In the genomic region with DNA sequence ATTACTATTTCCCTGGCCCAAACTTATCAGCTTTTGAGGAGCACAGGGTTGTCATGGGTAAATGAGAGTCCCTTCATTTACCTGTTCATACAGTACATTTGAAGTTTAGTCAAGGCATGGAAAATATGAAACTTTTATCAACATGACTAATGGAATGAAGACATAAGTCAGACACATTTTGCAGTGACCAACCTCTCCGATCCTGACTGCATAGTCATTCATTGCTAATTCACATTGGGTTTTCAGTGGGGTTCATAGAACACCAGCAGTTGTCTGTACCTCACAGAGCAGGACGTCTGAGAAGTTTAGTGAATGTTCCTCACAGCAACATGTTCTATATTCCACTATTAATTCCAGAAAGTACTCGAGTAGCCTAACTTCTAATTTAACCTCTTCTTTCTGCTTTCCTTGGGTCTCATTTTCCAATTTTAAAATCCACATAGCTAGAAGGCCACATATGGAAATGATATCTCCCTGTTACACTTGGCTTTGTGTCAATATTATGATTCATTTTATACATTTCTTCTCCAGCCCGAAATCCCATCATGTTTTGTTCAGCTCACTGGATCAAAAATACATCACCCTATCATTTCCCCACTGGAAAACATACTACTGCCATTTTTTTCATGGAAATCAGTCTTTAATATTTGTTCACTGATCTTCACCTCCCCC, we compare ENCODE assay signal across 16 cellular contexts.
DNase-seq lines count a peak whose midpoint lies in the region; ATAC-seq and TF ChIP-seq lines count a peak whose summit lies in the region.
"Had no signal": no experiment of that assay in that cellular context is flagged by ENCODE, and none has a peak within 500 bp of the region (broad histone marks: within the 10 kb centered on the region; RNA-seq: fewer than 3 reads in every experiment).

No MANE protein-coding gene starts in this region.

- H3K27me3 ChIP-seq in foreskin keratinocyte, result no peaks in the 10 kb centered on the region
- H3K27me3 ChIP-seq: BLaER1 treated with 17β-estradiol and CSF1 and Interleukin-3, amounts not matched to agents 10 nM and 100 nM had no signal

- no peak overlapping the region for H3K4me3 ChIP-seq in skeletal muscle cell (ENCODE audit: low read depth, low read length)
- H3K4me3 ChIP-seq: BLaER1 treated with 17β-estradiol and CSF1 and Interleukin-3, amounts not matched to agents 10 nM and 100 nM; coronary artery had no signal

- no peaks in the 10 kb centered on the region for H3K4me1 ChIP-seq in foreskin keratinocyte
- H3K4me1 ChIP-seq: BLaER1 treated with 17β-estradiol and CSF1 and Interleukin-3, amounts not matched to agents 10 nM and 100 nM had no signal

- in situ Hi-C loops in KBM-7 (cut with MboI; ENCODE audit: low pct_unique_long_range_greater_than_20kb, low sequenced_read_pairs), result no loop called here

- no peak overlapping the region for H3K27ac ChIP-seq in foreskin keratinocyte
- H3K27ac ChIP-seq: BLaER1 treated with 17β-estradiol and CSF1 and Interleukin-3, amounts not matched to agents 10 nM and 100 nM; coronary artery; HL-60; KMS-11 had no signal

- ATAC-seq in SK-N-SH treated with all-trans-retinoic acid at 6 μM for 48 hours (peak; percentile 76), foreskin keratinocyte (no peak)
- ATAC-seq: activated T-helper 17 cell treated with anti-CD3 and anti-CD28 coated beads, Interleukin-2, amount 50 U/mL, for 72 hours had no signal

- no peak for TF ChIP-seq CTCF in foreskin keratinocyte (conservative IDR thresholded peaks at IDR 0.05)

- DNase-seq in EL, result peak; percentile 77
- peak; percentile 75 for DNase-seq in fibroblast of gingiva (ENCODE audit: low read depth)
- peak; percentile 43 for DNase-seq in skeletal muscle cell (ENCODE audit: low read depth)
- DNase-seq in H4 (ENCODE audit: low spot score), result no peak
- no peak for DNase-seq in KBM-7
- no peak for DNase-seq in foreskin keratinocyte
- DNase-seq: activated CD4-positive, CD25-positive, alpha-beta regulatory T cell treated with anti-CD3 and anti-CD28 coated beads, Interleukin-2, amount 50 U/mL, for 72 hours; erythroblast; SIG-M5; stimulated activated CD4-positive, alpha-beta T cell treated with anti-CD3 and anti-CD28 coated beads, Interleukin-1b, Interleukin-23, amount 100 ng/mL, for 48 hours had no signal

TF ChIP-seq in SK-N-SH treated with all-trans-retinoic acid at 6 μM for 48 hours, 23 proteins besides CTCF, POLR2A, EP300 and RAD21:
- TF ChIP-seq ISL1 (CRISPR knock-in tag; IDR thresholded peaks at IDR 0.05) (peak; percentile 34; the same call in 1 of the 2 replicates), TCF4 (CRISPR knock-in tag; IDR thresholded peaks at IDR 0.05; ENCODE audit: borderline replicate concordance) (no peak), ZFP30 (CRISPR knock-in tag; IDR thresholded peaks at IDR 0.05) (no peak)
- TF ChIP-seq, protein P1, sequence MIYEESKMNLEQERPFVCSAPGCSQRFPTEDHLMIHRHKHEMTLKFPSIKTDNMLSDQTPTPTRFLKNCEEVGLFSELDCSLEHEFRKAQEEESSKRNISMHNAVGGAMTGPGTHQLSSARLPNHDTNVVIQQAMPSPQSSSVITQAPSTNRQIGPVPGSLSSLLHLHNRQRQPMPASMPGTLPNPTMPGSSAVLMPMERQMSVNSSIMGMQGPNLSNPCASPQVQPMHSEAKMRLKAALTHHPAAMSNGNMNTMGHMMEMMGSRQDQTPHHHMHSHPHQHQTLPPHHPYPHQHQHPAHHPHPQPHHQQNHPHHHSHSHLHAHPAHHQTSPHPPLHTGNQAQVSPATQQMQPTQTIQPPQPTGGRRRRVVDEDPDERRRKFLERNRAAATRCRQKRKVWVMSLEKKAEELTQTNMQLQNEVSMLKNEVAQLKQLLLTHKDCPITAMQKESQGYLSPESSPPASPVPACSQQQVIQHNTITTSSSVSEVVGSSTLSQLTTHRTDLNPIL (CRISPR knock-in tag; IDR thresholded peaks at IDR 0.05; ENCODE audit: low read depth), result no peak
TF ChIP-seq in SK-N-SH treated with all-trans-retinoic acid at 6 μM for 48 hours: peak in this region for 1.

Comparison
In these comparisons a context has a peak if more than half of its experiments do, and no peak if none do; other contexts are left out.
1. DNase-seq: peak in EL (single experiment), fibroblast of gingiva (single experiment) and skeletal muscle cell (single experiment); none in H4 (single experiment), KBM-7 (single experiment) and foreskin keratinocyte (0 of 2).